In the genomic region with DNA sequence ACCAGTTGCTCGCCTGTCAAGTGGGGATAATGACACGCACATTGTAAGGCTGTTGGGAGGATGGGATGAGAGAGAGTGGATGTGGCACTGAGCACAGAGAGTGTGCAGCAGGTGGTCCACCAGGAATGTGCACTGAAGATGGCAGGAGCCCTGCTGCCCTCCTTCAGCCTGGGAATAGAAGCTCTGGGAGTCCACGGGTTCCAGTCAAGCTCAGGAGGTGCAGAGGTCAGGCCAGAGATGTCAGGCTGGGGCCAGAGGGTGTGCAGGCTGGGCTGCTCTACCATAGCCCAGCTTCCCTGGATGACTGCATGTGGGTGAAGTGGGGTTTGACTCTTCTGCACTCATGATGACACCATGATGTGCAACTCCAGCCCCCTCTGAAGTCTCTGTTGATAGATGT, we compare ENCODE assay signal across 25 cellular contexts. TPM values are rescaled to one million over a fixed set of nuclear protein-coding genes. Genes with fewer than 3 reads are reported as not detected.
"Had no signal": no experiment of that assay in that cellular context is flagged by ENCODE, and none has a peak within 500 bp of the region (broad histone marks: within the 10 kb centered on the region; RNA-seq: fewer than 3 reads in every experiment).

No MANE protein-coding gene starts in this region.

- H3K27ac ChIP-seq: HL-60, KMS-11, RWPE1 had no signal

- H3K4me3 ChIP-seq: K562 had no signal

- DNase-seq: Kasumi-1, MM.1S, NCI-H1048, NCI-H1105, NCI-H1417, NCI-H1436 treated with DMSO at 0.1 percent for 48 hours, NCI-H1694, NCI-H1930, NCI-H2081, NCI-H2107, NCI-H2227 treated with DMSO at 0.1 percent for 48 hours, NCI-H446, NCI-H510A, NCI-H524 treated with DMSO at 0.1 percent for 48 hours, NCI-H69, NCI-H774, SHP77, SK-N-SH had no signal

- H3K4me2 ChIP-seq: KMS-11, SK-N-SH had no signal

- H3K9ac ChIP-seq: KMS-11, SK-N-SH had no signal

- ATAC-seq: K562 had no signal

- H3K9me3 ChIP-seq: SK-N-SH had no signal

RNA-seq across cellular contexts. Expression of a gene that starts 58.7 kb away (rescaled TPM):
- total RNA-seq: K562, M059J, SK-MEL-5 had no signal
- polyA plus RNA-seq: IgD-negative memory B cell, K562, SK-N-SH had no signal
